ENCODE assay signal across 17 cellular contexts in genomic region chr10:10871312-10871711, GRCh38.
DNase-seq lines count a peak whose midpoint lies in the region; ATAC-seq and TF ChIP-seq lines count a peak whose summit lies in the region.
"Had no signal": no experiment of that assay in that cellular context is flagged by ENCODE, and none has a peak within 500 bp of the region (broad histone marks: within the 10 kb centered on the region; RNA-seq: fewer than 3 reads in every experiment).

No MANE protein-coding gene starts in this region.

- DNase-seq in breast epithelium (ENCODE audit: low spot score in 2 of 2): no peak
- DNase-seq in MCF 10A (ENCODE audit: unreplicated experiment): no peak
- no peak for DNase-seq in right cardiac atrium
- DNase-seq in upper lobe of right lung: no peak
- no peak for DNase-seq in CD8-positive, alpha-beta T cell
- no peak for DNase-seq in OCI-M2 (lab: John Stamatoyannopoulos, UW; ENCODE audit: unreplicated experiment)
- DNase-seq in glomerular visceral epithelial cell (ENCODE audit: extremely low spot score): no peak
- DNase-seq: activated naive CD4-positive, alpha-beta T cell treated with Interleukin-2 at 50 U/mL for 16 hours; caudate nucleus; midbrain; NCI-H1105 treated with DMSO at 0.1 percent for 48 hours; NCI-H2227 treated with DMSO at 0.1 percent for 48 hours; stimulated activated CD4-positive, alpha-beta T cell treated with anti-CD3 and anti-CD28 coated beads, Interleukin-4, amount 100 ng/mL, for 24 hours had no signal

- WGBS in right cardiac atrium: 69% methylated on average over 6 of the region's 6 CpGs

- H3K36me3 ChIP-seq in breast epithelium (no peaks in the 10 kb centered on the region), parathyroid adenoma (ENCODE audit: control insufficient read depth, insufficient read depth, low read length) (no peaks in the 10 kb centered on the region), upper lobe of right lung (no peaks in the 10 kb centered on the region)
- no peaks in the 10 kb centered on the region for H3K36me3 ChIP-seq in CD8-positive, alpha-beta T cell (ENCODE audit: insufficient read depth, low read length)

- no peak for ATAC-seq in right cardiac atrium
- no peak for ATAC-seq in upper lobe of right lung
- no peak for ATAC-seq in CD8-positive, alpha-beta T cell
- ATAC-seq: stimulated activated effector memory CD8-positive, alpha-beta T cell treated with anti-CD3 and anti-CD28 coated beads, Interleukin-12 subunit alpha, Interleukin-12 subunit beta, amount 100 ng/mL, for 72 hours had no signal

- no peaks in the 10 kb centered on the region for H3K79me2 ChIP-seq in parathyroid adenoma

- no peak overlapping the region for H3K9ac ChIP-seq in parathyroid adenoma

- POLR2A ChIA-PET in MCF 10A (lab: Yijun Ruan, JAX): interaction anchor here (0.7 kb wide), 1 partner anchor 730 kb away, joined by 3 read pairs; no protein-coding TSS in a partner anchor
- POLR2A ChIA-PET in CD8-positive, alpha-beta T cell (lab: Charles Lee): no interaction called here

- intact Hi-C loops in breast epithelium (cut with DNase I; ENCODE audit: low total_unique reads) (no loop called here), MCF 10A (cut with micrococcal nuclease) (no loop called here), right cardiac atrium (cut with DNase I) (loop anchor here in 1 of 4 donors (10.0 kb wide), 1 partner anchor 77 kb away; no protein-coding TSS in a partner anchor), upper lobe of right lung (cut with DNase I) (no loop called here)
- intact Hi-C loops in CD8-positive, alpha-beta T cell (cut with DNase I, micrococcal nuclease): no loop called here

- H3K27ac ChIP-seq in breast epithelium (peak overlapping the region; percentile 77 to 81), right cardiac atrium (ENCODE audit: low read length) (peak overlapping the region; percentile 70), parathyroid adenoma (peak overlapping the region; percentile 9), upper lobe of right lung (peak overlapping the region; percentile 74)
- no peak overlapping the region for H3K27ac ChIP-seq in CD8-positive, alpha-beta T cell (ENCODE audit: low read depth, low read length)
- H3K27ac ChIP-seq: 22Rv1 had no signal

- H3K4me3 ChIP-seq in breast epithelium (no peak overlapping the region), right cardiac atrium (ENCODE audit: low read length) (no peak overlapping the region), parathyroid adenoma (ENCODE audit: low read depth, low read length) (no peak overlapping the region), upper lobe of right lung (no peak overlapping the region)
- no peak overlapping the region for H3K4me3 ChIP-seq in CD8-positive, alpha-beta T cell (ENCODE audit: low read depth, low read length)

- H3K9me3 ChIP-seq in breast epithelium: no peaks in the 10 kb centered on the region
- no peaks in the 10 kb centered on the region for H3K9me3 ChIP-seq in right cardiac atrium (ENCODE audit: control insufficient read depth, low read length)
- H3K9me3 ChIP-seq in parathyroid adenoma (ENCODE audit: control insufficient read depth, low read length): no peaks in the 10 kb centered on the region
- no peaks in the 10 kb centered on the region for H3K9me3 ChIP-seq in upper lobe of right lung
- H3K9me3 ChIP-seq in CD8-positive, alpha-beta T cell (ENCODE audit: low read length): no peaks in the 10 kb centered on the region

- TF ChIP-seq CTCF in breast epithelium (IDR thresholded peaks at IDR 0.05) (no peak), MCF 10A (IDR thresholded peaks at IDR 0.05; ENCODE audit: unreplicated experiment) (no peak), parathyroid adenoma (IDR thresholded peaks at IDR 0.05) (no peak), upper lobe of right lung (IDR thresholded peaks at IDR 0.05) (no peak)
- no peak for TF ChIP-seq CTCF in CD8-positive, alpha-beta T cell (IDR thresholded peaks at IDR 0.05)

- BruUV-seq in MCF 10A (replicated peaks; lab: Mats Ljungman, UMichigan): no TSS peak

- H3K4me1 ChIP-seq in breast epithelium (no peaks in the 10 kb centered on the region), right cardiac atrium (ENCODE audit: control insufficient read depth, insufficient read depth, low read length) (peaks cover 4% of the 10 kb centered on the region), parathyroid adenoma (no peaks in the 10 kb centered on the region), upper lobe of right lung (peaks cover 5% of the 10 kb centered on the region)
- H3K4me1 ChIP-seq in CD8-positive, alpha-beta T cell (ENCODE audit: insufficient read depth, low read length): no peaks in the 10 kb centered on the region

- no peak overlapping the region for H2AFZ ChIP-seq in parathyroid adenoma

- H3K27me3 ChIP-seq in breast epithelium: no peaks in the 10 kb centered on the region
- no peaks in the 10 kb centered on the region for H3K27me3 ChIP-seq in right cardiac atrium (ENCODE audit: control insufficient read depth, insufficient read depth)
- H3K27me3 ChIP-seq in parathyroid adenoma (ENCODE audit: control insufficient read depth, insufficient read depth, low read length): no peaks in the 10 kb centered on the region
- H3K27me3 ChIP-seq in upper lobe of right lung: no peaks in the 10 kb centered on the region
- no peaks in the 10 kb centered on the region for H3K27me3 ChIP-seq in CD8-positive, alpha-beta T cell (ENCODE audit: insufficient read depth, low read length)

- CTCF ChIA-PET in MCF 10A (lab: Yijun Ruan, JAX): no interaction called here
- CTCF ChIA-PET in CD8-positive, alpha-beta T cell (lab: Charles Lee): no interaction called here

- H3K36me3 Mint-ChIP-seq in MCF 10A (ENCODE audit: insufficient read depth, unreplicated experiment): no peaks in the 10 kb centered on the region
- no peaks in the 10 kb centered on the region for H3K36me3 Mint-ChIP-seq in CD8-positive, alpha-beta T cell
- H3K36me3 Mint-ChIP-seq: stimulated activated effector memory CD8-positive, alpha-beta T cell treated with anti-CD3 and anti-CD28 coated beads, Interleukin-12 subunit alpha, Interleukin-12 subunit beta, amount 100 ng/mL, for 72 hours had no signal

- H3K27ac Mint-ChIP-seq in MCF 10A (ENCODE audit: low read depth, unreplicated experiment): no peak overlapping the region
- no peak overlapping the region for H3K27ac Mint-ChIP-seq in CD8-positive, alpha-beta T cell
- H3K27ac Mint-ChIP-seq: IgD-negative memory B cell; stimulated activated effector memory CD8-positive, alpha-beta T cell treated with anti-CD3 and anti-CD28 coated beads, Interleukin-12 subunit alpha, Interleukin-12 subunit beta, amount 100 ng/mL, for 72 hours had no signal

- H3K4me1 Mint-ChIP-seq in MCF 10A (ENCODE audit: insufficient read depth, unreplicated experiment): no peaks in the 10 kb centered on the region
- H3K4me1 Mint-ChIP-seq in CD8-positive, alpha-beta T cell (ENCODE audit: low read depth): no peaks in the 10 kb centered on the region
- H3K4me1 Mint-ChIP-seq: stimulated activated effector memory CD8-positive, alpha-beta T cell treated with anti-CD3 and anti-CD28 coated beads, Interleukin-12 subunit alpha, Interleukin-12 subunit beta, amount 100 ng/mL, for 72 hours had no signal

- H3K9me3 Mint-ChIP-seq in MCF 10A (ENCODE audit: unreplicated experiment): no peaks in the 10 kb centered on the region
- H3K9me3 Mint-ChIP-seq in CD8-positive, alpha-beta T cell: no peaks in the 10 kb centered on the region
- H3K9me3 Mint-ChIP-seq: IgD-negative memory B cell; stimulated activated effector memory CD8-positive, alpha-beta T cell treated with anti-CD3 and anti-CD28 coated beads, Interleukin-12 subunit alpha, Interleukin-12 subunit beta, amount 100 ng/mL, for 72 hours had no signal

- H3K4me2 ChIP-seq in parathyroid adenoma (ENCODE audit: low read length): no peak overlapping the region

- no peaks in the 10 kb centered on the region for H3K27me3 Mint-ChIP-seq in MCF 10A (ENCODE audit: insufficient read depth, unreplicated experiment)
- H3K27me3 Mint-ChIP-seq in CD8-positive, alpha-beta T cell (ENCODE audit: low read depth): peaks cover 19% of the 10 kb centered on the region

- TF ChIP-seq POLR2A in breast epithelium (IDR thresholded peaks at IDR 0.05): no peak

- H3K4me3 Mint-ChIP-seq in MCF 10A (ENCODE audit: unreplicated experiment): no peak overlapping the region
- no peak overlapping the region for H3K4me3 Mint-ChIP-seq in CD8-positive, alpha-beta T cell
- H3K4me3 Mint-ChIP-seq: stimulated activated effector memory CD8-positive, alpha-beta T cell treated with anti-CD3 and anti-CD28 coated beads, Interleukin-12 subunit alpha, Interleukin-12 subunit beta, amount 100 ng/mL, for 72 hours had no signal
